12 cellular contexts compared by ENCODE assay signal in genomic region chr4:68904786-68905185, GRCh38. TPM values are rescaled to one million over a fixed set of nuclear protein-coding genes. Genes with fewer than 3 reads are reported as not detected.
DNase-seq lines count a peak whose midpoint lies in the region; ATAC-seq and TF ChIP-seq lines count a peak whose summit lies in the region.
"Had no signal": no experiment of that assay in that cellular context is flagged by ENCODE, and none has a peak within 500 bp of the region (broad histone marks: within the 10 kb centered on the region; RNA-seq: fewer than 3 reads in every experiment).

No MANE protein-coding gene starts in this region.

- no peak overlapping the region for H3K27ac ChIP-seq in AG04450 (ENCODE audit: low read depth, low read length)

- H3K27ac Mint-ChIP-seq in activated T-helper 2 cell treated with anti-CD3 and anti-CD28 coated beads, Interferon-gamma antibody, Interleukin-2, Interleukin-4, amounts not matched to agents 10 μg/mL and 5 μg/mL and 100 μg/mL, durations not matched to agents 14 hours and 24 hours and 36 hours = no peak overlapping the region
- H3K27ac Mint-ChIP-seq: activated naive CD4-positive, alpha-beta T cell treated with anti-CD3 and anti-CD28 coated beads, Interleukin-2, amount 50 U/mL, for 24 hours; IgD-negative memory B cell had no signal

- CTCF ChIA-PET in AG04450 (lab: Charles Lee) = interaction anchor here (0.6 to 1.2 kb wide), 2 partner anchors 222 to 407 kb away, joined by 3 read pairs; no protein-coding TSS in a partner anchor

- no peaks in the 10 kb centered on the region for H3K36me3 Mint-ChIP-seq in activated T-helper 2 cell treated with anti-CD3 and anti-CD28 coated beads, Interferon-gamma antibody, Interleukin-2, Interleukin-4, amounts not matched to agents 10 μg/mL and 5 μg/mL and 100 μg/mL, durations not matched to agents 14 hours and 24 hours and 36 hours (ENCODE audit: low read depth)
- H3K36me3 Mint-ChIP-seq: activated naive CD4-positive, alpha-beta T cell treated with anti-CD3 and anti-CD28 coated beads, Interleukin-2, amount 50 U/mL, for 24 hours; IgD-negative memory B cell had no signal

- no peaks in the 10 kb centered on the region for H3K4me1 Mint-ChIP-seq in activated T-helper 2 cell treated with anti-CD3 and anti-CD28 coated beads, Interferon-gamma antibody, Interleukin-2, Interleukin-4, amounts not matched to agents 10 μg/mL and 5 μg/mL and 100 μg/mL, durations not matched to agents 14 hours and 24 hours and 36 hours (ENCODE audit: low read depth)
- H3K4me1 Mint-ChIP-seq: activated naive CD4-positive, alpha-beta T cell treated with anti-CD3 and anti-CD28 coated beads, Interleukin-2, amount 50 U/mL, for 24 hours had no signal

- H3K4me3 Mint-ChIP-seq in activated T-helper 2 cell treated with anti-CD3 and anti-CD28 coated beads, Interferon-gamma antibody, Interleukin-2, Interleukin-4, amounts not matched to agents 10 μg/mL and 5 μg/mL and 100 μg/mL, durations not matched to agents 14 hours and 24 hours and 36 hours (ENCODE audit: low read depth) = no peak overlapping the region
- H3K4me3 Mint-ChIP-seq: activated naive CD4-positive, alpha-beta T cell treated with anti-CD3 and anti-CD28 coated beads, Interleukin-2, amount 50 U/mL, for 24 hours; IgD-negative memory B cell had no signal

- in situ Hi-C loops in G401 (cut with HindIII; ENCODE audit: low sequenced_read_pairs) = no loop called here

- peak; percentile 33; the same call in 1 of the 2 replicates for TF ChIP-seq CTCF in AG04450 (IDR thresholded peaks at IDR 0.05; ENCODE audit: low read depth, low read length)

- no peak overlapping the region for H3K4me3 ChIP-seq in AG04450 (ENCODE audit: low read depth, low read length)

- no peaks in the 10 kb centered on the region for H3K9me3 Mint-ChIP-seq in activated T-helper 2 cell treated with anti-CD3 and anti-CD28 coated beads, Interferon-gamma antibody, Interleukin-2, Interleukin-4, amounts not matched to agents 10 μg/mL and 5 μg/mL and 100 μg/mL, durations not matched to agents 14 hours and 24 hours and 36 hours
- H3K9me3 Mint-ChIP-seq: activated naive CD4-positive, alpha-beta T cell treated with anti-CD3 and anti-CD28 coated beads, Interleukin-2, amount 50 U/mL, for 24 hours; IgD-negative memory B cell had no signal

- intact Hi-C loops in activated T-helper 2 cell treated with anti-CD3 and anti-CD28 coated beads, Interferon-gamma antibody, Interleukin-2, Interleukin-4, amounts not matched to agents 10 μg/mL and 5 μg/mL and 100 μg/mL, durations not matched to agents 14 hours and 24 hours and 36 hours (cut with micrococcal nuclease) = no loop called here

- POLR2A ChIA-PET in AG04450 (lab: Yijun Ruan, JAX) = no interaction called here

- H3K27me3 Mint-ChIP-seq in activated T-helper 2 cell treated with anti-CD3 and anti-CD28 coated beads, Interferon-gamma antibody, Interleukin-2, Interleukin-4, amounts not matched to agents 10 μg/mL and 5 μg/mL and 100 μg/mL, durations not matched to agents 14 hours and 24 hours and 36 hours (ENCODE audit: low read depth) = no peaks in the 10 kb centered on the region
- H3K27me3 Mint-ChIP-seq: activated naive CD4-positive, alpha-beta T cell treated with anti-CD3 and anti-CD28 coated beads, Interleukin-2, amount 50 U/mL, for 24 hours; IgD-negative memory B cell had no signal

- ATAC-seq in GM21447 (IDR thresholded peaks at IDR 0.05; ENCODE audit: unreplicated experiment) (peak; percentile 44), HG02970 (IDR thresholded peaks at IDR 0.05; ENCODE audit: low FRiP score, unreplicated experiment) (no peak), HG03135 (IDR thresholded peaks at IDR 0.05; ENCODE audit: unreplicated experiment) (no peak)

- H3K9me3 ChIP-seq in AG04450 (ENCODE audit: control insufficient read depth, insufficient read depth, low read length) = no peaks in the 10 kb centered on the region

- no peaks in the 10 kb centered on the region for H3K27me3 ChIP-seq in AG04450 (ENCODE audit: control insufficient read depth, insufficient read depth, low read length)

- DNase-seq in AG04450 (ENCODE audit: low read depth, low spot score) (no peak), NCI-H510A (lab: John Stamatoyannopoulos, UW) (peak; percentile 28), iPS DF 19.7 (ENCODE audit: low read depth, low spot score) (peak; percentile 9), G401 (ENCODE audit: low spot score) (no peak)
- no peak for DNase-seq in activated T-helper 2 cell treated with anti-CD3 and anti-CD28 coated beads, Interferon-gamma antibody, Interleukin-2, Interleukin-4, amounts not matched to agents 10 μg/mL and 5 μg/mL and 100 μg/mL, durations not matched to agents 14 hours and 24 hours and 36 hours (ENCODE audit: low spot score)
- DNase-seq: C1 segment of cervical spinal cord had no signal

RNA-seq across cellular contexts. Expression of gene UGT2A3, which starts 46.8 kb away (rescaled TPM):
- polyA plus RNA-seq in AG04450 (2011; rRNA removed) = not detected in 2 replicates
- polyA minus RNA-seq in AG04450 (2011; rRNA and poly(A)+ RNA removed) = not detected in 2 replicates
- not detected in 2 replicates for total RNA-seq in G401 (2014; rRNA removed; shearing (Covaris generic))
- total RNA-seq in activated T-helper 2 cell treated with anti-CD3 and anti-CD28 coated beads, Interferon-gamma antibody, Interleukin-2, Interleukin-4, amounts not matched to agents 10 μg/mL and 5 μg/mL and 100 μg/mL, durations not matched to agents 14 hours and 24 hours and 36 hours = not detected in 2 replicates
- total RNA-seq: mononuclear cell had no signal
- polyA plus RNA-seq: IgD-negative memory B cell had no signal

Comparison
In these comparisons a context has a peak if more than half of its experiments do, and no peak if none do; other contexts are left out.
1. DNase-seq: peak in NCI-H510A (single experiment) and iPS DF 19.7 (single experiment); none in AG04450 (single experiment), G401 (single experiment) and activated T-helper 2 cell treated with anti-CD3 and anti-CD28 coated beads, Interferon-gamma antibody, Interleukin-2, Interleukin-4, amounts not matched to agents 10 μg/mL and 5 μg/mL and 100 μg/mL, durations not matched to agents 14 hours and 24 hours and 36 hours (single experiment).